Comparison of ENCODE assay signal across 15 cellular contexts in genomic region chr3:9966841-9967240, GRCh38. TPM values are rescaled to one million over a fixed set of nuclear protein-coding genes. Genes with fewer than 3 reads are reported as not detected.
DNase-seq lines count a peak whose midpoint lies in the region; ATAC-seq, FAIRE-seq and TF ChIP-seq lines count a peak whose summit lies in the region.
"Had no signal": no experiment of that assay in that cellular context is flagged by ENCODE, and none has a peak within 500 bp of the region (broad histone marks: within the 10 kb centered on the region; RNA-seq: fewer than 3 reads in every experiment).

No MANE protein-coding gene starts in this region.

- H4K20me1 ChIP-seq in IMR-90 (ENCODE audit: insufficient read depth, low read length) (peaks cover 6% of the 10 kb centered on the region; the same call in 1 of the 2 replicates), H1 (replicated peaks in 1 of 2; ENCODE audit: control insufficient read depth in 1 of 2, insufficient read depth in 2 of 2, low read length in 2 of 2) (peaks cover 0 to 1% of the 10 kb centered on the region in 2 experiments)

- H2BK20ac ChIP-seq in IMR-90 (ENCODE audit: low read depth, low read length) (no peak overlapping the region), H1 (ENCODE audit: low read length) (no peak overlapping the region)

- TF ChIP-seq CTCF in IMR-90 (conservative IDR thresholded peaks at IDR 0.05; ENCODE audit: low read depth, low read length) (no peak), H1 (IDR thresholded peaks at IDR 0.05; ENCODE audit: control extremely low read depth in 1 of 3, insufficient read depth in 1 of 3, low read depth in 1 of 3, low read length in 3 of 3) (no peak)

- no peak overlapping the region for H2AK9ac ChIP-seq in IMR-90 (replicated peaks; ENCODE audit: low read depth, low read length, poor library complexity)

- no peak overlapping the region for H3K4ac ChIP-seq in IMR-90 (ENCODE audit: low read depth, low read length)
- no peak overlapping the region for H3K4ac ChIP-seq in H1 (replicated peaks; ENCODE audit: insufficient read length, low read depth, low read length)

- H3K36me3 ChIP-seq in IMR-90 (ENCODE audit: control insufficient read depth, insufficient read depth, low read length) (peaks cover 24% of the 10 kb centered on the region), H1 (ENCODE audit: control insufficient read depth in 2 of 4, insufficient read depth in 4 of 4, low read length in 3 of 4) (peaks cover 0 to 23% (median 12%) of the 10 kb centered on the region in 4 experiments; a peak in 6 of 8 replicates)
- H3K36me3 ChIP-seq: BE2C had no signal

- no peak overlapping the region for H4K91ac ChIP-seq in IMR-90 (ENCODE audit: insufficient read depth, low read depth, low read length)
- H4K91ac ChIP-seq in H1 (replicated peaks; ENCODE audit: insufficient read length, low read length) = no peak overlapping the region

- FAIRE-seq in H1 (lab: Jason Lieb, UNC) = no peak
- FAIRE-seq: GM12878 had no signal

- dilution Hi-C loops in IMR-90 (cut with HindIII; ENCODE audit: low sequenced_read_pairs, unreplicated experiment) = no loop called here

- H3K56ac ChIP-seq in IMR-90 (ENCODE audit: extremely low read depth, insufficient read depth, low read length) (no peak overlapping the region), H1 (replicated peaks; ENCODE audit: insufficient read length, low read depth, low read length) (no peak overlapping the region)

- CTCF ChIA-PET in IMR-90 (lab: Yijun Ruan, JAX) = no interaction called here
- CTCF ChIA-PET in H1 (lab: Charles Lee; ENCODE audit: partially characterized antibody) = interaction anchor here (0.6 to 2.4 kb wide), 5 partner anchors 10 to 196 kb away, joined by 3 to 7 read pairs (median 4); no protein-coding TSS in a partner anchor

- H3K4me3 ChIP-seq in IMR-90 (ENCODE audit: insufficient read depth, low read depth, low read length) (no peak overlapping the region), H1 (ENCODE audit: extremely low read depth in 1 of 4, insufficient read depth in 2 of 4, low read depth in 3 of 4, low read length in 4 of 4) (no peak overlapping the region)
- H3K4me3 ChIP-seq: GM12878, HAP-1 had no signal

- H2BK5ac ChIP-seq in IMR-90 (ENCODE audit: low read depth, low read length, poor library complexity, severe bottlenecking) (no peak overlapping the region), H1 (ENCODE audit: low read depth, low read length) (no peak overlapping the region)

- no peak for ATAC-seq in IMR-90 (ENCODE audit: low read depth)
- ATAC-seq: GM12878 had no signal

- no peak overlapping the region for H2AFZ ChIP-seq in IMR-90 (replicated peaks; ENCODE audit: low read length, poor library complexity)
- H2AFZ ChIP-seq in H1 (ENCODE audit: low read length) = no peak overlapping the region

- H2BK120ac ChIP-seq in IMR-90 (ENCODE audit: low read depth, low read length) (no peak overlapping the region), H1 (replicated peaks; ENCODE audit: low read depth, low read length) (no peak overlapping the region)

- H3K4me2 ChIP-seq in IMR-90 (ENCODE audit: low read depth, low read length) = no peak overlapping the region
- H3K4me2 ChIP-seq in H1 (ENCODE audit: insufficient read depth in 1 of 2, low read depth in 2 of 2, low read length in 2 of 2) = no peak overlapping the region

- H3K27me3 ChIP-seq in IMR-90 (ENCODE audit: control insufficient read depth, insufficient read depth, low read length) (no peaks in the 10 kb centered on the region), H1 (replicated peaks in 1 of 4; ENCODE audit: control insufficient read depth in 3 of 4, extremely low read depth in 1 of 4, insufficient read depth in 3 of 4, low read length in 3 of 4) (no peaks in the 10 kb centered on the region)
- H3K27me3 ChIP-seq: BE2C had no signal

- in situ Hi-C loops in IMR-90 (cut with MboI; ENCODE audit: low sequenced_read_pairs) = no loop called here

- no peaks in the 10 kb centered on the region for H3K79me2 ChIP-seq in H1 (ENCODE audit: control insufficient read depth in 1 of 2, insufficient read depth in 2 of 2, low read length in 2 of 2)

- WGBS in IMR-90 (ENCODE audit: extremely low coverage in 2 of 2, insufficient read length in 1 of 2), 2 experiments = no CpG with 5 or more reads among the region's 2 CpGs
- 97% methylated on average over 2 of the region's 2 CpGs; no CpG with 5 or more reads in 1 of the 2 experiments for WGBS in H1 (ENCODE audit: extremely low coverage in 1 of 2, insufficient coverage in 1 of 2, insufficient read length in 1 of 2, insufficient replicate concordance in 2 of 2, low coverage in 1 of 2, low lambda C conversion rate in 2 of 2, missing lambda C conversion rate in 1 of 2), 2 experiments

- H3K14ac ChIP-seq in IMR-90 (replicated peaks; ENCODE audit: low read depth, low read length) (no peak overlapping the region), H1 (ENCODE audit: insufficient read length) (no peak overlapping the region)

- no peak overlapping the region for H2BK12ac ChIP-seq in H1 (ENCODE audit: low read depth, low read length)

- BruUV-seq in IMR-90 (replicated peaks; lab: Mats Ljungman, UMichigan) = no TSS peak

- POLR2A ChIA-PET in IMR-90 (lab: Charles Lee; ENCODE audit: unreplicated experiment) = no interaction called here
- POLR2A ChIA-PET in H1 (lab: Charles Lee; ENCODE audit: partially characterized antibody) = interaction anchor here (1.0 kb wide), 1 partner anchor 74 kb away, joined by 3 read pairs; no protein-coding TSS in a partner anchor

- TF ChIP-seq RAD21 in IMR-90 (IDR thresholded peaks at IDR 0.05; ENCODE audit: low read length) (no peak), H1 (IDR thresholded peaks at IDR 0.05 in 1 of 2, conservative IDR thresholded peaks at IDR 0.05 in 1 of 2; ENCODE audit: low read depth in 2 of 2, low read length in 2 of 2) (no peak)

- no peak for TF ChIP-seq POLR2A in IMR-90 (IDR thresholded peaks at IDR 0.05; ENCODE audit: low read depth, low read length)
- TF ChIP-seq POLR2A in H1 (IDR thresholded peaks at IDR 0.05; ENCODE audit: control extremely low read depth in 1 of 2, low read depth in 2 of 2, low read length in 2 of 2) = no peak

- H3K79me1 ChIP-seq in IMR-90 (ENCODE audit: low read depth in 1 of 2, low read length in 2 of 2) (peaks cover 6 to 23% of the 10 kb centered on the region in 2 experiments; a peak in 3 of 4 replicates), H1 (ENCODE audit: low read depth, low read length) (no peaks in the 10 kb centered on the region)

- intact Hi-C loops in IMR-90 (cut with micrococcal nuclease) = no loop called here

- DNase-seq in IMR-90 = no peak
- DNase-seq in H1 (ENCODE audit: low read depth in 1 of 2, low spot score in 2 of 2) = no peak
- no peak for DNase-seq in effector CD8-positive, alpha-beta T cell (lab: John Stamatoyannopoulos, UW)
- DNase-seq: ACHN; BE2C; C1 segment of cervical spinal cord; CD4-positive, CD25-positive, alpha-beta regulatory T cell; CD8-positive, alpha-beta memory T cell; COR-L47; DMS 273 treated with DMSO at 0.1 percent for 48 hours; DMS53; DND-41; EL had no signal

- H2BK15ac ChIP-seq in IMR-90 (ENCODE audit: low read depth, low read length) = no peak overlapping the region
- no peak overlapping the region for H2BK15ac ChIP-seq in H1 (ENCODE audit: low read length)

- H3K4me1 ChIP-seq in IMR-90 (ENCODE audit: control insufficient read depth, insufficient read depth, low read length) (peaks cover 10% of the 10 kb centered on the region), H1 (replicated peaks in 1 of 4; ENCODE audit: control insufficient read depth in 3 of 4, insufficient read depth in 4 of 4, low read length in 3 of 4) (no peaks in the 10 kb centered on the region)
- H3K4me1 ChIP-seq: BE2C, HAP-1 had no signal

- H3K9me3 ChIP-seq in IMR-90 (ENCODE audit: control insufficient read depth, insufficient read depth, low read length) = no peaks in the 10 kb centered on the region
- no peaks in the 10 kb centered on the region for H3K9me3 ChIP-seq in H1 (ENCODE audit: insufficient read depth in 2 of 2, low read depth in 1 of 2, low read length in 1 of 2)
- H3K9me3 ChIP-seq: BE2C, HAP-1 had no signal

- H3K9me1 ChIP-seq in IMR-90 (ENCODE audit: insufficient read depth, low read length) = peaks cover 11% of the 10 kb centered on the region

- H3K23ac ChIP-seq in IMR-90 (ENCODE audit: low read depth, low read length) = no peak overlapping the region
- no peak overlapping the region for H3K23ac ChIP-seq in H1 (ENCODE audit: insufficient read length)

- H4K8ac ChIP-seq in IMR-90 (ENCODE audit: low read depth in 2 of 2, low read length in 2 of 2) (no peak overlapping the region), H1 (ENCODE audit: extremely low read depth, insufficient read depth, low read length) (no peak overlapping the region)

- H3K23me2 ChIP-seq in H1 (ENCODE audit: low read depth, low read length) = no peaks in the 10 kb centered on the region

- no peak for TF ChIP-seq EP300 in H1 (IDR thresholded peaks at IDR 0.05; ENCODE audit: borderline replicate concordance in 1 of 2, low read depth in 2 of 2, low read length in 2 of 2)

- H2AK5ac ChIP-seq in IMR-90 (ENCODE audit: low read depth, low read length) = no peak overlapping the region
- no peak overlapping the region for H2AK5ac ChIP-seq in H1 (ENCODE audit: low read depth, low read length)

- H3K9ac ChIP-seq in IMR-90 (ENCODE audit: low read depth, low read length) (no peak overlapping the region), H1 (replicated peaks in 1 of 4; ENCODE audit: extremely low read depth in 1 of 4, low read depth in 3 of 4, low read length in 3 of 4) (no peak overlapping the region)

- H3K27ac ChIP-seq in IMR-90 (ENCODE audit: insufficient read depth, low read length) = no peak overlapping the region
- no peak overlapping the region for H3K27ac ChIP-seq in H1 (ENCODE audit: low read depth, low read length)

- H3K18ac ChIP-seq in IMR-90 (ENCODE audit: low read depth, low read length) = no peak overlapping the region
- H3K18ac ChIP-seq in H1 (ENCODE audit: extremely low read depth, low read length) = no peak overlapping the region

- H4K5ac ChIP-seq in IMR-90 (ENCODE audit: low read depth, low read length) = no peak overlapping the region
- no peak overlapping the region for H4K5ac ChIP-seq in H1 (ENCODE audit: insufficient read length, low read depth, low read length)

RNA-seq across cellular contexts. Expression of gene PRRT3, which starts 14.6 kb away (rescaled TPM):
- total RNA-seq in IMR-90 (2012; rRNA removed) = 0.72 and 1.4 TPM in 2 replicates
- polyA plus RNA-seq in IMR-90 (2012; rRNA removed) (4.1 and 4.2 TPM in 2 replicates), H1 (2011; rRNA removed) (9.0 and 10.0 TPM in 2 replicates)
- polyA plus RNA-seq in IMR-90 (2012; cell fraction: cytosol; rRNA removed) = 3.0 and 4.8 TPM in 2 replicates
- 2.6 and 4.9 TPM in 2 replicates for polyA plus RNA-seq in IMR-90 (2012; cell fraction: nucleus; rRNA removed; ENCODE audit: low replicate concordance)
- total RNA-seq in H1 (2021; fragmentation: NEBNext Ultra II Directional; extraction: Animal tissue kit (Norgen Biotek cat#: 25700)) = 8.4 and 9.2 TPM in 2 replicates
- 8.0 TPM for polyA plus RNA-seq in H1 (2011; cell fraction: cytosol; rRNA removed)
- 16.5 TPM for polyA plus RNA-seq in H1 (2011; cell fraction: nucleus; rRNA removed)
- polyA plus RNA-seq in H1 (2012, experiment 1 of 2) = 3.3 to 7.9 TPM (median 6.0 TPM) in 4 replicates
- polyA plus RNA-seq in H1 (2012, experiment 2 of 2) = 5.7 TPM
- 9.2 TPM for polyA plus RNA-seq in H1 (2013, experiment 1 of 2)
- polyA plus RNA-seq in H1 (2013, experiment 2 of 2) = 7.5 TPM
- polyA minus RNA-seq in H1 (2011; rRNA and poly(A)+ RNA removed) = 18.5 and 23.8 TPM in 2 replicates
- polyA minus RNA-seq in H1 (2011; cell fraction: cytosol; rRNA and poly(A)+ RNA removed) = 7.2 TPM
- polyA minus RNA-seq in H1 (2011; cell fraction: nucleus; rRNA and poly(A)+ RNA removed) = 29.8 TPM

RNA-seq across cellular contexts. Expression of gene EMC3, which starts 19.8 kb away (rescaled TPM):
- 78.9 and 152 TPM in 2 replicates for total RNA-seq in IMR-90 (2012; rRNA removed)
- polyA plus RNA-seq in IMR-90 (2012; rRNA removed) (83.3 and 96.7 TPM in 2 replicates), H1 (2011; rRNA removed) (34.2 and 59.8 TPM in 2 replicates)
- polyA plus RNA-seq in IMR-90 (2012; cell fraction: cytosol; rRNA removed) = 25.8 and 65.5 TPM in 2 replicates
- polyA plus RNA-seq in IMR-90 (2012; cell fraction: nucleus; rRNA removed; ENCODE audit: low replicate concordance) = 19.1 and 55.3 TPM in 2 replicates
- 37.6 and 40.2 TPM in 2 replicates for total RNA-seq in H1 (2021; fragmentation: NEBNext Ultra II Directional; extraction: Animal tissue kit (Norgen Biotek cat#: 25700))
- polyA plus RNA-seq in H1 (2011; cell fraction: cytosol; rRNA removed) = 50.3 TPM
- polyA plus RNA-seq in H1 (2011; cell fraction: nucleus; rRNA removed) = 49.8 TPM
- polyA plus RNA-seq in H1 (2012, experiment 1 of 2) = 46.6 to 57.6 TPM (median 51.4 TPM) in 4 replicates
- 7.4 TPM for polyA plus RNA-seq in H1 (2012, experiment 2 of 2)
- 43.2 TPM for polyA plus RNA-seq in H1 (2013, experiment 1 of 2)
- polyA plus RNA-seq in H1 (2013, experiment 2 of 2) = 58.5 TPM
- polyA minus RNA-seq in H1 (2011; rRNA and poly(A)+ RNA removed) = 63.2 and 86.0 TPM in 2 replicates
- polyA minus RNA-seq in H1 (2011; cell fraction: cytosol; rRNA and poly(A)+ RNA removed) = 17.9 TPM
- 17.0 TPM for polyA minus RNA-seq in H1 (2011; cell fraction: nucleus; rRNA and poly(A)+ RNA removed)

RNA-seq across cellular contexts. Expression of gene CRELD1, which starts 33.2 kb away (rescaled TPM):
- total RNA-seq in IMR-90 (2012; rRNA removed) = 8.6 and 9.4 TPM in 2 replicates
- polyA plus RNA-seq in IMR-90 (2012; rRNA removed) = 25.2 and 25.7 TPM in 2 replicates
- polyA plus RNA-seq in IMR-90 (2012; cell fraction: cytosol; rRNA removed) = 23.1 and 33.9 TPM in 2 replicates
- polyA plus RNA-seq in IMR-90 (2012; cell fraction: nucleus; rRNA removed; ENCODE audit: low replicate concordance) = 45.2 and 54.3 TPM in 2 replicates
- total RNA-seq in H1 (2021; fragmentation: NEBNext Ultra II Directional; extraction: Animal tissue kit (Norgen Biotek cat#: 25700)) = 12.4 and 12.9 TPM in 2 replicates
- 15.1 and 19.1 TPM in 2 replicates for polyA plus RNA-seq in H1 (2011; rRNA removed)
- polyA plus RNA-seq in H1 (2011; cell fraction: cytosol; rRNA removed) = 24.7 TPM
- 41.4 TPM for polyA plus RNA-seq in H1 (2011; cell fraction: nucleus; rRNA removed)
- 13.2 to 19.2 TPM (median 18.5 TPM) in 4 replicates for polyA plus RNA-seq in H1 (2012, experiment 1 of 2)
- polyA plus RNA-seq in H1 (2012, experiment 2 of 2) = 11.6 TPM
- polyA plus RNA-seq in H1 (2013, experiment 1 of 2) = 10.6 TPM
- polyA plus RNA-seq in H1 (2013, experiment 2 of 2) = 9.0 TPM
- polyA minus RNA-seq in H1 (2011; rRNA and poly(A)+ RNA removed) = 8.6 and 8.9 TPM in 2 replicates
- 6.2 TPM for polyA minus RNA-seq in H1 (2011; cell fraction: cytosol; rRNA and poly(A)+ RNA removed)
- 9.6 TPM for polyA minus RNA-seq in H1 (2011; cell fraction: nucleus; rRNA and poly(A)+ RNA removed)

RNA-seq across cellular contexts. Expression of gene IL17RC, which starts 49.9 kb away (rescaled TPM):
- total RNA-seq in IMR-90 (2012; rRNA removed) = 18.9 and 20.8 TPM in 2 replicates
- polyA plus RNA-seq in IMR-90 (2012; rRNA removed) (28.3 and 29.9 TPM in 2 replicates), H1 (2011; rRNA removed) (13.0 and 15.4 TPM in 2 replicates)
- polyA plus RNA-seq in IMR-90 (2012; cell fraction: cytosol; rRNA removed) = 30.0 and 33.9 TPM in 2 replicates
- 64.3 and 129 TPM in 2 replicates for polyA plus RNA-seq in IMR-90 (2012; cell fraction: nucleus; rRNA removed; ENCODE audit: low replicate concordance)
- total RNA-seq in H1 (2021; fragmentation: NEBNext Ultra II Directional; extraction: Animal tissue kit (Norgen Biotek cat#: 25700)) = 9.1 and 11.8 TPM in 2 replicates
- polyA plus RNA-seq in H1 (2011; cell fraction: cytosol; rRNA removed) = 12.8 TPM
- polyA plus RNA-seq in H1 (2011; cell fraction: nucleus; rRNA removed) = 46.4 TPM
- polyA plus RNA-seq in H1 (2012, experiment 1 of 2) = 8.9 to 12.4 TPM (median 11.2 TPM) in 4 replicates
- polyA plus RNA-seq in H1 (2012, experiment 2 of 2) = 11.1 TPM
- polyA plus RNA-seq in H1 (2013, experiment 1 of 2) = 11.0 TPM
- polyA plus RNA-seq in H1 (2013, experiment 2 of 2) = 10.3 TPM
- polyA minus RNA-seq in H1 (2011; rRNA and poly(A)+ RNA removed) = 7.5 and 7.8 TPM in 2 replicates
- 7.0 TPM for polyA minus RNA-seq in H1 (2011; cell fraction: cytosol; rRNA and poly(A)+ RNA removed)
- polyA minus RNA-seq in H1 (2011; cell fraction: nucleus; rRNA and poly(A)+ RNA removed) = 12.9 TPM

RNA-seq across cellular contexts. Expression of gene FANCD2, which starts 59.4 kb away (rescaled TPM):
- total RNA-seq in IMR-90 (2012; rRNA removed) = 18.9 and 19.7 TPM in 2 replicates
- polyA plus RNA-seq in IMR-90 (2012; rRNA removed) = 7.2 and 8.9 TPM in 2 replicates
- 2.2 and 4.7 TPM in 2 replicates for polyA plus RNA-seq in IMR-90 (2012; cell fraction: cytosol; rRNA removed)
- 5.4 and 22.6 TPM in 2 replicates for polyA plus RNA-seq in IMR-90 (2012; cell fraction: nucleus; rRNA removed; ENCODE audit: low replicate concordance)
- 74.0 and 77.8 TPM in 2 replicates for total RNA-seq in H1 (2021; fragmentation: NEBNext Ultra II Directional; extraction: Animal tissue kit (Norgen Biotek cat#: 25700))
- 22.8 and 33.1 TPM in 2 replicates for polyA plus RNA-seq in H1 (2011; rRNA removed)
- 30.2 TPM for polyA plus RNA-seq in H1 (2011; cell fraction: cytosol; rRNA removed)
- polyA plus RNA-seq in H1 (2011; cell fraction: nucleus; rRNA removed) = 42.2 TPM
- 63.9 to 93.9 TPM (median 66.0 TPM) in 4 replicates for polyA plus RNA-seq in H1 (2012, experiment 1 of 2)
- 2.4 TPM for polyA plus RNA-seq in H1 (2012, experiment 2 of 2)
- 62.9 TPM for polyA plus RNA-seq in H1 (2013, experiment 1 of 2)
- 56.0 TPM for polyA plus RNA-seq in H1 (2013, experiment 2 of 2)
- 101 and 136 TPM in 2 replicates for polyA minus RNA-seq in H1 (2011; rRNA and poly(A)+ RNA removed)
- polyA minus RNA-seq in H1 (2011; cell fraction: cytosol; rRNA and poly(A)+ RNA removed) = 66.8 TPM
- polyA minus RNA-seq in H1 (2011; cell fraction: nucleus; rRNA and poly(A)+ RNA removed) = 94.3 TPM
